In the genomic region with DNA sequence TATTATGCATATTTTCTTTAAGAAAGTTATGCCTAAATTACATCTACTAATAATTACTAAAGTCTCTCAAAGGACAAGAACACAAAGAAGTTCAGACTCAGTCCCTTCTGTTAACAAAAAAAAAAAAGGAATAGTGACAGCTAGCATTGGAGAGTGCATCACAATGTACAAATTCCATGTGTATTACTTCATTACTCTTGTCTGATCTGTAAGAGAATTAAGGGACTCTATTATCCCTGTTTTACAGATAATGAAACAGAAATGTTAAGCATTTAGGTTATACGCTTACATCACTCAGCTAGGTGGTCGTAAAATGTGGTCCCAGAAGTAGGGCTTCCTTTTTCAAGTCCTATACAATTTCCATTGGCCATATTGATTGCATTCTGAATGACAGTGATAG, we compare ENCODE assay signal across 1 cellular context.
TF ChIP-seq lines count a peak whose summit lies in the region.

No MANE protein-coding gene starts in this region.

TF ChIP-seq in A549, 52 proteins besides CTCF, POLR2A, EP300 and RAD21:
- no peak for TF ChIP-seq KDM1A (IDR thresholded peaks at IDR 0.05; ENCODE audit: low read depth)
- no peak for TF ChIP-seq RARB (CRISPR knock-in tag; IDR thresholded peaks at IDR 0.05)
- TF ChIP-seq SMC3 (IDR thresholded peaks at IDR 0.05): no peak
- TF ChIP-seq, protein P1, sequence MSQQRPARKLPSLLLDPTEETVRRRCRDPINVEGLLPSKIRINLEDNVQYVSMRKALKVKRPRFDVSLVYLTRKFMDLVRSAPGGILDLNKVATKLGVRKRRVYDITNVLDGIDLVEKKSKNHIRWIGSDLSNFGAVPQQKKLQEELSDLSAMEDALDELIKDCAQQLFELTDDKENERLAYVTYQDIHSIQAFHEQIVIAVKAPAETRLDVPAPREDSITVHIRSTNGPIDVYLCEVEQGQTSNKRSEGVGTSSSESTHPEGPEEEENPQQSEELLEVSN (IDR thresholded peaks at IDR 0.05; ENCODE audit: borderline replicate concordance, low read depth): no peak
- TF ChIP-seq FOSL2 (IDR thresholded peaks at IDR 0.05): no peak
- TF ChIP-seq FOSL2 (CRISPR knock-in tag; IDR thresholded peaks at IDR 0.05): no peak
- TF ChIP-seq HEYL (CRISPR knock-in tag; IDR thresholded peaks at IDR 0.05): no peak
- TF ChIP-seq PHF8 (IDR thresholded peaks at IDR 0.05; ENCODE audit: borderline replicate concordance, low read depth): no peak
- no peak for TF ChIP-seq ZFP36 (IDR thresholded peaks at IDR 0.05; ENCODE audit: borderline replicate concordance, partially characterized antibody)
- no peak for TF ChIP-seq CEBPB (IDR thresholded peaks at IDR 0.05)
- TF ChIP-seq NR3C1 (IDR thresholded peaks at IDR 0.05): no peak
- TF ChIP-seq, protein P2, sequence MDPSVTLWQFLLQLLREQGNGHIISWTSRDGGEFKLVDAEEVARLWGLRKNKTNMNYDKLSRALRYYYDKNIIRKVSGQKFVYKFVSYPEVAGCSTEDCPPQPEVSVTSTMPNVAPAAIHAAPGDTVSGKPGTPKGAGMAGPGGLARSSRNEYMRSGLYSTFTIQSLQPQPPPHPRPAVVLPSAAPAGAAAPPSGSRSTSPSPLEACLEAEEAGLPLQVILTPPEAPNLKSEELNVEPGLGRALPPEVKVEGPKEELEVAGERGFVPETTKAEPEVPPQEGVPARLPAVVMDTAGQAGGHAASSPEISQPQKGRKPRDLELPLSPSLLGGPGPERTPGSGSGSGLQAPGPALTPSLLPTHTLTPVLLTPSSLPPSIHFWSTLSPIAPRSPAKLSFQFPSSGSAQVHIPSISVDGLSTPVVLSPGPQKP (IDR thresholded peaks at IDR 0.05; ENCODE audit: low read depth, low read length): no peak
